ENCODE assay signal across 2 cellular contexts in the genomic region with DNA sequence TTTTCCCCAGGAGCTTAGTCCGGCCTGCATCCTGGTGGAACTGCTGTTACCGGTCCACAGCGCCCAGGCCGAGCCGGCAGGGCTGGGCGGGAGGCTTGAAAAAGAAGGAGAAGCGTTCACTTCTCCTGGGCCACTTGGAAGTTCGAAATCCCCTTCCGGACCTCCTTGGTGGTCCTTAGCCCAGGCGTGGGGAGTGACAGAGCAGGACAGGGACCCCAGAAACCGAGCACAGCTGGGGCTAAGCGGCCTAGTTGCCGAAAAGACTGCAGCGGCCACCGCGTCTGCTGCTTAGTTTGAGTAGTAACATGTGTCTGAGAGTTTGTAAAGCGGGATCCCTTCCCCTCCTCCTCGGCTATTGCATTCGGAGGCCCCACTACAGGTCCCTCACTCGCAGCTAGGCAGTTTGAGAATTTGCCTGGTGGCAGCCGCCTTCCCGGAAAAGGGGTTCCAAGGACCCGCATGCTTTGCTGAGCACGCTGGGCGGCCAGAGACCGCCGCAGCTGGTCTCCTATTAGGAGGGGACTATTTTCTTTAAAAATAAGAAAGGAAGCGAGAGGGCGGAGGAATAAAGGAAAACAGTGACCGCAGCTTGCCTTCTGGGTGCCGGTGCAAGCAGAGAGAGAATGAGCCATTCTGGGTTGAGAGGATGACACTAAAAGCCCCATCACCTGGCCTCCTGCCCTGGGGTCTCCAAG.
TF ChIP-seq lines count a peak whose summit lies in the region.

No MANE protein-coding gene starts in this region.

TF ChIP-seq in HEK293, 187 proteins besides CTCF, POLR2A, EP300 and RAD21 (continues in another document):
- TF ChIP-seq, protein P1, sequence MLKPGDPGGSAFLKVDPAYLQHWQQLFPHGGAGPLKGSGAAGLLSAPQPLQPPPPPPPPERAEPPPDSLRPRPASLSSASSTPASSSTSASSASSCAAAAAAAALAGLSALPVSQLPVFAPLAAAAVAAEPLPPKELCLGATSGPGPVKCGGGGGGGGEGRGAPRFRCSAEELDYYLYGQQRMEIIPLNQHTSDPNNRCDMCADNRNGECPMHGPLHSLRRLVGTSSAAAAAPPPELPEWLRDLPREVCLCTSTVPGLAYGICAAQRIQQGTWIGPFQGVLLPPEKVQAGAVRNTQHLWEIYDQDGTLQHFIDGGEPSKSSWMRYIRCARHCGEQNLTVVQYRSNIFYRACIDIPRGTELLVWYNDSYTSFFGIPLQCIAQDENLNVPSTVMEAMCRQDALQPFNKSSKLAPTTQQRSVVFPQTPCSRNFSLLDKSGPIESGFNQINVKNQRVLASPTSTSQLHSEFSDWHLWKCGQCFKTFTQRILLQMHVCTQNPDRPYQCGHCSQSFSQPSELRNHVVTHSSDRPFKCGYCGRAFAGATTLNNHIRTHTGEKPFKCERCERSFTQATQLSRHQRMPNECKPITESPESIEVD (tag by site-specific recombination; IDR thresholded peaks at IDR 0.05): peak; percentile 0; the same call in 1 of the 2 replicates
- no peak for TF ChIP-seq ZNF16 (tag by site-specific recombination; IDR thresholded peaks at IDR 0.05; ENCODE audit: low read depth)
- no peak for TF ChIP-seq ZNF2 (tag by site-specific recombination; IDR thresholded peaks at IDR 0.05)
- no peak for TF ChIP-seq KLF1 (tag by site-specific recombination; IDR thresholded peaks at IDR 0.05)
- TF ChIP-seq, protein P2, sequence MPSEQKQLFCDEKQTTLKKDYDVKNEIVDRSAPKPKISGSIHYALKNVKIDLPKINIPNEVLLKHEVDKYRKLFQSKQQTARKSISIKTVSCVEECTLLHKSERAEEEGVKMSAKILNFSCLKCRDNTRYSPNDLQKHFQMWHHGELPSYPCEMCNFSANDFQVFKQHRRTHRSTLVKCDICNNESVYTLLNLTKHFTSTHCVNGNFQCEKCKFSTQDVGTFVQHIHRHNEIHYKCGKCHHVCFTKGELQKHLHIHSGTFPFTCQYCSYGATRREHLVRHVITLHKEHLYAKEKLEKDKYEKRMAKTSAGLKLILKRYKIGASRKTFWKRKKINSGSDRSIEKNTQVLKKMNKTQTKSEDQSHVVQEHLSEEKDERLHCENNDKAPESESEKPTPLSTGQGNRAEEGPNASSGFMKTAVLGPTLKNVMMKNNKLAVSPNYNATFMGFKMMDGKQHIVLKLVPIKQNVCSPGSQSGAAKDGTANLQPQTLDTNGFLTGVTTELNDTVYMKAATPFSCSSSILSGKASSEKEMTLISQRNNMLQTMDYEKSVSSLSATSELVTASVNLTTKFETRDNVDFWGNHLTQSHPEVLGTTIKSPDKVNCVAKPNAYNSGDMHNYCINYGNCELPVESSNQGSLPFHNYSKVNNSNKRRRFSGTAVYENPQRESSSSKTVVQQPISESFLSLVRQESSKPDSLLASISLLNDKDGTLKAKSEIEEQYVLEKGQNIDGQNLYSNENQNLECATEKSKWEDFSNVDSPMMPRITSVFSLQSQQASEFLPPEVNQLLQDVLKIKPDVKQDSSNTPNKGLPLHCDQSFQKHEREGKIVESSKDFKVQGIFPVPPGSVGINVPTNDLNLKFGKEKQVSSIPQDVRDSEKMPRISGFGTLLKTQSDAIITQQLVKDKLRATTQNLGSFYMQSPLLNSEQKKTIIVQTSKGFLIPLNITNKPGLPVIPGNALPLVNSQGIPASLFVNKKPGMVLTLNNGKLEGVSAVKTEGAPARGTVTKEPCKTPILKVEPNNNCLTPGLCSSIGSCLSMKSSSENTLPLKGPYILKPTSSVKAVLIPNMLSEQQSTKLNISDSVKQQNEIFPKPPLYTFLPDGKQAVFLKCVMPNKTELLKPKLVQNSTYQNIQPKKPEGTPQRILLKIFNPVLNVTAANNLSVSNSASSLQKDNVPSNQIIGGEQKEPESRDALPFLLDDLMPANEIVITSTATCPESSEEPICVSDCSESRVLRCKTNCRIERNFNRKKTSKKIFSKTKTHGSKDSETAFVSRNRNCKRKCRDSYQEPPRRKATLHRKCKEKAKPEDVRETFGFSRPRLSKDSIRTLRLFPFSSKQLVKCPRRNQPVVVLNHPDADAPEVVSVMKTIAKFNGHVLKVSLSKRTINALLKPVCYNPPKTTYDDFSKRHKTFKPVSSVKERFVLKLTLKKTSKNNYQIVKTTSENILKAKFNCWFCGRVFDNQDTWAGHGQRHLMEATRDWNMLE (tag by site-specific recombination; conservative IDR thresholded peaks at IDR 0.05; ENCODE audit: low read depth): no peak
- TF ChIP-seq ZNF426 (tag by site-specific recombination; IDR thresholded peaks at IDR 0.05): no peak
- no peak for TF ChIP-seq ZNF670 (tag by site-specific recombination; IDR thresholded peaks at IDR 0.05; ENCODE audit: low read depth)
- no peak for TF ChIP-seq ZBTB8A (tag by site-specific recombination; IDR thresholded peaks at IDR 0.05)
- no peak for TF ChIP-seq ZNF366 (tag by site-specific recombination; conservative IDR thresholded peaks at IDR 0.05)
- no peak; the same call in 1 of the 2 replicates for TF ChIP-seq ZXDB (tag by site-specific recombination; IDR thresholded peaks at IDR 0.05)
- TF ChIP-seq ZNF658 (tag by site-specific recombination; IDR thresholded peaks at IDR 0.05): no peak
- TF ChIP-seq ZNF558 (tag by site-specific recombination; IDR thresholded peaks at IDR 0.05): no peak
- TF ChIP-seq ZNF707 (tag by site-specific recombination; IDR thresholded peaks at IDR 0.05): no peak
- TF ChIP-seq, protein P3, sequence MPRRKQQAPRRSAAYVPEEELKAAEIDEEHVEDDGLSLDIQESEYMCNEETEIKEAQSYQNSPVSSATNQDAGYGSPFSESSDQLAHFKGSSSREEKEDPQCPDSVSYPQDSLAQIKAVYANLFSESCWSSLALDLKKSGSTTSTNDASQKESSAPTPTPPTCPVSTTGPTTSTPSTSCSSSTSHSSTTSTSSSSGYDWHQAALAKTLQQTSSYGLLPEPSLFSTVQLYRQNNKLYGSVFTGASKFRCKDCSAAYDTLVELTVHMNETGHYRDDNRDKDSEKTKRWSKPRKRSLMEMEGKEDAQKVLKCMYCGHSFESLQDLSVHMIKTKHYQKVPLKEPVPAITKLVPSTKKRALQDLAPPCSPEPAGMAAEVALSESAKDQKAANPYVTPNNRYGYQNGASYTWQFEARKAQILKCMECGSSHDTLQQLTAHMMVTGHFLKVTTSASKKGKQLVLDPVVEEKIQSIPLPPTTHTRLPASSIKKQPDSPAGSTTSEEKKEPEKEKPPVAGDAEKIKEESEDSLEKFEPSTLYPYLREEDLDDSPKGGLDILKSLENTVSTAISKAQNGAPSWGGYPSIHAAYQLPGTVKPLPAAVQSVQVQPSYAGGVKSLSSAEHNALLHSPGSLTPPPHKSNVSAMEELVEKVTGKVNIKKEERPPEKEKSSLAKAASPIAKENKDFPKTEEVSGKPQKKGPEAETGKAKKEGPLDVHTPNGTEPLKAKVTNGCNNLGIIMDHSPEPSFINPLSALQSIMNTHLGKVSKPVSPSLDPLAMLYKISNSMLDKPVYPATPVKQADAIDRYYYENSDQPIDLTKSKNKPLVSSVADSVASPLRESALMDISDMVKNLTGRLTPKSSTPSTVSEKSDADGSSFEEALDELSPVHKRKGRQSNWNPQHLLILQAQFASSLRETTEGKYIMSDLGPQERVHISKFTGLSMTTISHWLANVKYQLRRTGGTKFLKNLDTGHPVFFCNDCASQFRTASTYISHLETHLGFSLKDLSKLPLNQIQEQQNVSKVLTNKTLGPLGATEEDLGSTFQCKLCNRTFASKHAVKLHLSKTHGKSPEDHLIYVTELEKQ (tag by site-specific recombination; IDR thresholded peaks at IDR 0.05; ENCODE audit: borderline replicate concordance): no peak
- TF ChIP-seq ZNF777 (tag by site-specific recombination; IDR thresholded peaks at IDR 0.05; ENCODE audit: borderline replicate concordance): no peak
- no peak for TF ChIP-seq ZNF544 (tag by site-specific recombination; IDR thresholded peaks at IDR 0.05)
- no peak for TF ChIP-seq KLF16 (tag by site-specific recombination; IDR thresholded peaks at IDR 0.05)
- TF ChIP-seq ZNF175 (tag by site-specific recombination; IDR thresholded peaks at IDR 0.05): no peak
- no peak for TF ChIP-seq ZNF239 (tag by site-specific recombination; IDR thresholded peaks at IDR 0.05)

TF ChIP-seq in K562, 482 proteins besides CTCF, POLR2A, EP300 and RAD21:
- no peak for TF ChIP-seq TSC22D4 (tag; IDR thresholded peaks at IDR 0.05)
- TF ChIP-seq, protein P4, sequence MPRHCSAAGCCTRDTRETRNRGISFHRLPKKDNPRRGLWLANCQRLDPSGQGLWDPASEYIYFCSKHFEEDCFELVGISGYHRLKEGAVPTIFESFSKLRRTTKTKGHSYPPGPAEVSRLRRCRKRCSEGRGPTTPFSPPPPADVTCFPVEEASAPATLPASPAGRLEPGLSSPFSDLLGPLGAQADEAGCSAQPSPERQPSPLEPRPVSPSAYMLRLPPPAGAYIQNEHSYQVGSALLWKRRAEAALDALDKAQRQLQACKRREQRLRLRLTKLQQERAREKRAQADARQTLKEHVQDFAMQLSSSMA (CRISPR knock-in tag; IDR thresholded peaks at IDR 0.05): no peak
- TF ChIP-seq, protein P5, sequence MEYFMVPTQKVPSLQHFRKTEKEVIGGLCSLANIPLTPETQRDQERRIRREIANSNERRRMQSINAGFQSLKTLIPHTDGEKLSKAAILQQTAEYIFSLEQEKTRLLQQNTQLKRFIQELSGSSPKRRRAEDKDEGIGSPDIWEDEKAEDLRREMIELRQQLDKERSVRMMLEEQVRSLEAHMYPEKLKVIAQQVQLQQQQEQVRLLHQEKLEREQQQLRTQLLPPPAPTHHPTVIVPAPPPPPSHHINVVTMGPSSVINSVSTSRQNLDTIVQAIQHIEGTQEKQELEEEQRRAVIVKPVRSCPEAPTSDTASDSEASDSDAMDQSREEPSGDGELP (CRISPR knock-in tag; IDR thresholded peaks at IDR 0.05; ENCODE audit: borderline replicate concordance): 0 out of 2 replicates have a peak, but pooled peaks have one; percentile 7
- TF ChIP-seq, protein P6, sequence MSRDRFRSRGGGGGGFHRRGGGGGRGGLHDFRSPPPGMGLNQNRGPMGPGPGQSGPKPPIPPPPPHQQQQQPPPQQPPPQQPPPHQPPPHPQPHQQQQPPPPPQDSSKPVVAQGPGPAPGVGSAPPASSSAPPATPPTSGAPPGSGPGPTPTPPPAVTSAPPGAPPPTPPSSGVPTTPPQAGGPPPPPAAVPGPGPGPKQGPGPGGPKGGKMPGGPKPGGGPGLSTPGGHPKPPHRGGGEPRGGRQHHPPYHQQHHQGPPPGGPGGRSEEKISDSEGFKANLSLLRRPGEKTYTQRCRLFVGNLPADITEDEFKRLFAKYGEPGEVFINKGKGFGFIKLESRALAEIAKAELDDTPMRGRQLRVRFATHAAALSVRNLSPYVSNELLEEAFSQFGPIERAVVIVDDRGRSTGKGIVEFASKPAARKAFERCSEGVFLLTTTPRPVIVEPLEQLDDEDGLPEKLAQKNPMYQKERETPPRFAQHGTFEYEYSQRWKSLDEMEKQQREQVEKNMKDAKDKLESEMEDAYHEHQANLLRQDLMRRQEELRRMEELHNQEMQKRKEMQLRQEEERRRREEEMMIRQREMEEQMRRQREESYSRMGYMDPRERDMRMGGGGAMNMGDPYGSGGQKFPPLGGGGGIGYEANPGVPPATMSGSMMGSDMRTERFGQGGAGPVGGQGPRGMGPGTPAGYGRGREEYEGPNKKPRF (IDR thresholded peaks at IDR 0.05; ENCODE audit: low read depth, low read length): no peak
- TF ChIP-seq ZNF717 (CRISPR knock-in tag; IDR thresholded peaks at IDR 0.05): no peak
- TF ChIP-seq, protein P7, sequence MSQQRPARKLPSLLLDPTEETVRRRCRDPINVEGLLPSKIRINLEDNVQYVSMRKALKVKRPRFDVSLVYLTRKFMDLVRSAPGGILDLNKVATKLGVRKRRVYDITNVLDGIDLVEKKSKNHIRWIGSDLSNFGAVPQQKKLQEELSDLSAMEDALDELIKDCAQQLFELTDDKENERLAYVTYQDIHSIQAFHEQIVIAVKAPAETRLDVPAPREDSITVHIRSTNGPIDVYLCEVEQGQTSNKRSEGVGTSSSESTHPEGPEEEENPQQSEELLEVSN (IDR thresholded peaks at IDR 0.05; ENCODE audit: borderline replicate concordance in 1 of 2, extremely low read depth in 1 of 2, insufficient read depth in 1 of 2, insufficient read length in 1 of 2, low read depth in 1 of 2, low read length in 1 of 2, poor library complexity in 1 of 2, severe bottlenecking in 1 of 2): no peak
- TF ChIP-seq, protein P8, sequence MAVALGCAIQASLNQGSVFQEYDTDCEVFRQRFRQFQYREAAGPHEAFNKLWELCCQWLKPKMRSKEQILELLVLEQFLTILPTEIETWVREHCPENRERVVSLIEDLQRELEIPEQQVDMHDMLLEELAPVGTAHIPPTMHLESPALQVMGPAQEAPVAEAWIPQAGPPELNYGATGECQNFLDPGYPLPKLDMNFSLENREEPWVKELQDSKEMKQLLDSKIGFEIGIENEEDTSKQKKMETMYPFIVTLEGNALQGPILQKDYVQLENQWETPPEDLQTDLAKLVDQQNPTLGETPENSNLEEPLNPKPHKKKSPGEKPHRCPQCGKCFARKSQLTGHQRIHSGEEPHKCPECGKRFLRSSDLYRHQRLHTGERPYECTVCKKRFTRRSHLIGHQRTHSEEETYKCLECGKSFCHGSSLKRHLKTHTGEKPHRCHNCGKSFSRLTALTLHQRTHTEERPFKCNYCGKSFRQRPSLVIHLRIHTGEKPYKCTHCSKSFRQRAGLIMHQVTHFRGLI (CRISPR knock-in tag; IDR thresholded peaks at IDR 0.05): no peak
- no peak for TF ChIP-seq NR1H2 (CRISPR knock-in tag; IDR thresholded peaks at IDR 0.05)
